In genomic region chr4:115215935-115216334, GRCh38 we compare ENCODE assay signal across 33 cellular contexts.
"Had no signal": no experiment of that assay in that cellular context is flagged by ENCODE, and none has a peak within 500 bp of the region (broad histone marks: within the 10 kb centered on the region; RNA-seq: fewer than 3 reads in every experiment).

No MANE protein-coding gene starts in this region.

- H3K9me3 ChIP-seq: MG63, SJCRH30 had no signal

- H3K4me3 ChIP-seq: MG63, PC-9, SJCRH30, SK-N-MC had no signal

- H3K27ac ChIP-seq: PC-9, RWPE1, SJCRH30, SK-N-MC had no signal

- FAIRE-seq: RCC 7860 had no signal

- H3K36me3 ChIP-seq: MG63, SJCRH30 had no signal

- ATAC-seq: Panc1, Right ventricle myocardium inferior, SK-N-SH treated with all-trans-retinoic acid at 6 μM for 48 hours had no signal

- H3K27me3 ChIP-seq: MG63, SJCRH30 had no signal

- DNase-seq: Kasumi-1, MG63, NCI-H1048, NCI-H1092 treated with DMSO at 0.1 percent for 48 hours, NCI-H1105 treated with DMSO at 0.1 percent for 48 hours, NCI-H1417, NCI-H1436, NCI-H146, NCI-H1694, NCI-H187, NCI-H1930, NCI-H2029 treated with DMSO at 0.1 percent for 48 hours, NCI-H2081 treated with DMSO at 0.1 percent for 48 hours, NCI-H2107, NCI-H2171, NCI-H226, NCI-H446 treated with DMSO at 0.1 percent for 48 hours, NCI-H510A, NCI-H524, NCI-H526, NCI-H69, NCI-H748 treated with DMSO at 0.1 percent for 48 hours, NCI-H82, PC-9, SHP77, SIG-M5, SJCRH30 had no signal
